9 cellular contexts compared by ENCODE assay signal in the genomic region with DNA sequence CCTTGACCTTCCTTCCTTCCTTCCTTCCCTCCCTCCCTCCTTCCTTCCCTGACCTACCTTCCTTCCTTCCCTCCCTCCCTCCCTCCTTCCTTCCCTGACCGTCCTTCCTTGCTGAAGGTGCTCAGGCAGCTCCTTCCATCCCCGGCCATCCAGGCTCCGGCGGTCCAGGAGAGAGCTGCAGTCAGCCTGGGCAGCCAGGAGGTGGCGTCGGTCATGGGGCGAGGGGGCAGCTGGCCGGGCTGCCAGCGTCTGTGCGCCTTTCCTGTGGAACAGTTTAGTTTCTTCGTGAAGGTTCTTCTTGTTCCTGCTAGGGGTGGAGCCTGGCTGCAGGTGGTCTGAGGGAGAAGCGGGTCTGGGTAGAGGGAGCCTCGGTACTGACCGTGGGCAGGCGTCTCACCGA. TPM values are rescaled to one million over a fixed set of nuclear protein-coding genes. Genes with fewer than 3 reads are reported as not detected.
DNase-seq lines count a peak whose midpoint lies in the region; ATAC-seq and TF ChIP-seq lines count a peak whose summit lies in the region.
"Had no signal": no experiment of that assay in that cellular context is flagged by ENCODE, and none has a peak within 500 bp of the region (broad histone marks: within the 10 kb centered on the region; RNA-seq: fewer than 3 reads in every experiment).

No MANE protein-coding gene starts in this region.

- ATAC-seq in GM19023 (IDR thresholded peaks at IDR 0.05; ENCODE audit: unreplicated experiment) (no peak), GM21717 (IDR thresholded peaks at IDR 0.05; ENCODE audit: unreplicated experiment) (no peak), GM21423 (IDR thresholded peaks at IDR 0.05; ENCODE audit: unreplicated experiment) (no peak)

- 21% methylated on average over 16 of the region's 16 CpGs for WGBS in prostate gland

- DNase-seq in AG08395 (ENCODE audit: low spot score) (peak; percentile 74), GM12865 (ENCODE audit: low read depth) (no peak), SKM-1 (lab: John Stamatoyannopoulos, UW; ENCODE audit: unreplicated experiment) (peak; percentile 15), islet precursor cell (peak; percentile 81), prostate gland (ENCODE audit: low spot score) (no peak)

- H3K4me3 ChIP-seq in GM12865 (ENCODE audit: low read depth, low read length) (no peak overlapping the region), prostate gland (no peak overlapping the region)

- no peak for TF ChIP-seq POLR2A in prostate gland (IDR thresholded peaks at IDR 0.05)

- intact Hi-C loops in prostate gland (cut with DNase I): no loop called here

- no peaks in the 10 kb centered on the region for H3K36me3 ChIP-seq in prostate gland

- H3K27me3 ChIP-seq in prostate gland (replicated peaks; ENCODE audit: insufficient read depth): peaks cover 4% of the 10 kb centered on the region

- no peaks in the 10 kb centered on the region for H3K9me3 ChIP-seq in prostate gland

- no peaks in the 10 kb centered on the region for H3K4me1 ChIP-seq in prostate gland (replicated peaks)

- H3K27ac ChIP-seq in prostate gland: no peak overlapping the region

- TF ChIP-seq CTCF in GM12865 (IDR thresholded peaks at IDR 0.05; ENCODE audit: insufficient read depth, low read depth, low read length, missing control alignments) (peak; percentile 10), prostate gland (IDR thresholded peaks at IDR 0.05) (peak in 2 of 4 experiments; percentile 27 to 47)

RNA-seq across cellular contexts. Expression of a gene that starts 15.7 kb away (rescaled TPM):
- total RNA-seq in prostate gland: 1 to 10 TPM; 3.3 to 4.6 TPM

RNA-seq across cellular contexts. Expression of a gene that starts 41.7 kb away (rescaled TPM):
- not detected for total RNA-seq in prostate gland
- total RNA-seq: T-helper 2 cell treated with Interferon-gamma antibody and Interleukin-4, amounts not matched to agents 100 ng/mL and 5 ng/mL, for 36 hours had no signal

RNA-seq across cellular contexts. Expression of a gene that starts 50.7 kb away (rescaled TPM):
- not detected for total RNA-seq in prostate gland
- total RNA-seq: T-helper 2 cell treated with Interferon-gamma antibody and Interleukin-4, amounts not matched to agents 100 ng/mL and 5 ng/mL, for 36 hours had no signal

RNA-seq across cellular contexts. Expression of a gene that starts 54.4 kb away (rescaled TPM):
- 10 to 100 TPM; 25.5 to 68.4 TPM for total RNA-seq in prostate gland

Comparison
In these comparisons a context has a peak if more than half of its experiments do, and no peak if none do; other contexts are left out.
1. DNase-seq: peak in AG08395 (single experiment), SKM-1 (single experiment) and islet precursor cell (single experiment); none in GM12865 (single experiment) and prostate gland (single experiment).